ENCODE assay signal across 8 cellular contexts in genomic region chr7:151061241-151062110, GRCh38. TPM values are rescaled to one million over a fixed set of nuclear protein-coding genes. Genes with fewer than 3 reads are reported as not detected.
A peak's percentile ranks its signal among the peaks of the same experiment; 100 is the strongest.
DNase-seq lines count a peak whose midpoint lies in the region; ATAC-seq and TF ChIP-seq lines count a peak whose summit lies in the region.

No MANE protein-coding gene starts in this region.

- H3K4me3 Mint-ChIP-seq in activated naive CD8-positive, alpha-beta T cell treated with anti-CD3 and anti-CD28 coated beads, Interleukin-2, amount 50 U/mL, for 24 hours: peak overlapping the region; percentile 90

- H3K4me1 Mint-ChIP-seq in activated naive CD8-positive, alpha-beta T cell treated with anti-CD3 and anti-CD28 coated beads, Interleukin-2, amount 50 U/mL, for 24 hours: peaks cover 34% of the 10 kb centered on the region

- 51 to 62% methylated on average over 33 of the region's 33 CpGs for WGBS in heart right ventricle, 2 donors
- 52 to 60% methylated on average over 25 to 33 of the region's 33 CpGs for WGBS in upper lobe of left lung, 2 donors

- H3K27me3 ChIP-seq in heart right ventricle (no peaks in the 10 kb centered on the region), left lung (no peaks in the 10 kb centered on the region), upper lobe of left lung (no peaks in the 10 kb centered on the region)

- peaks cover 34 to 66% (median 55%) of the 10 kb centered on the region in 9 donors for H3K4me1 ChIP-seq in heart right ventricle
- peaks cover 33 to 54% of the 10 kb centered on the region in 2 donors for H3K4me1 ChIP-seq in left lung
- peaks cover 38 to 62% (median 53%) of the 10 kb centered on the region in 4 donors for H3K4me1 ChIP-seq in upper lobe of left lung

- no peaks in the 10 kb centered on the region for H3K27me3 Mint-ChIP-seq in activated naive CD8-positive, alpha-beta T cell treated with anti-CD3 and anti-CD28 coated beads, Interleukin-2, amount 50 U/mL, for 24 hours

- no peaks in the 10 kb centered on the region for H3K9me3 Mint-ChIP-seq in activated naive CD8-positive, alpha-beta T cell treated with anti-CD3 and anti-CD28 coated beads, Interleukin-2, amount 50 U/mL, for 24 hours

- no peak for ATAC-seq in heart right ventricle
- no peak for ATAC-seq in Right ventricle myocardium inferior
- no peak for ATAC-seq in activated naive CD8-positive, alpha-beta T cell treated with anti-CD3 and anti-CD28 coated beads, Interleukin-2, amount 50 U/mL, for 24 hours
- ATAC-seq in left lung: peak; percentile 35
- ATAC-seq in upper lobe of left lung (ENCODE audit: low FRiP score in 2 of 2): peak in 1 of 2 donors; percentile 47

- TF ChIP-seq EP300 in upper lobe of left lung (IDR thresholded peaks at IDR 0.05): no peak

- peak overlapping the region; percentile 35 for H3K27ac Mint-ChIP-seq in activated naive CD8-positive, alpha-beta T cell treated with anti-CD3 and anti-CD28 coated beads, Interleukin-2, amount 50 U/mL, for 24 hours

- H3K36me3 ChIP-seq in heart right ventricle (peaks cover 0 to 34% (median 13%) of the 10 kb centered on the region in 9 donors), left lung (peaks cover 0 to 39% of the 10 kb centered on the region in 2 donors), upper lobe of left lung (peaks cover 15 to 36% (median 28%) of the 10 kb centered on the region in 4 donors)

- TF ChIP-seq POLR2A in upper lobe of left lung (IDR thresholded peaks at IDR 0.05): no peak

- peaks cover 3% of the 10 kb centered on the region for H3K36me3 Mint-ChIP-seq in activated naive CD8-positive, alpha-beta T cell treated with anti-CD3 and anti-CD28 coated beads, Interleukin-2, amount 50 U/mL, for 24 hours (ENCODE audit: low read depth)

- intact Hi-C loops in heart right ventricle (cut with DNase I): loop anchor here in 1 of 10 donors (2.0 kb wide), 1 partner anchor 17 kb away; no protein-coding TSS in a partner anchor
- intact Hi-C loops in Right ventricle myocardium inferior (cut with DNase I): no loop called here
- intact Hi-C loops in left lung (cut with DNase I): no loop called here

- H3K9me3 ChIP-seq in heart right ventricle (no peaks in the 10 kb centered on the region), left lung (no peaks in the 10 kb centered on the region), upper lobe of left lung (no peaks in the 10 kb centered on the region)

- no peak for DNase-seq in heart right ventricle
- no peak for DNase-seq in Right ventricle myocardium inferior (ENCODE audit: missing footprints)
- no peak for DNase-seq in activated naive CD8-positive, alpha-beta T cell treated with anti-CD3 and anti-CD28 coated beads, Interleukin-2, amount 50 U/mL, for 24 hours
- peak; percentile 81 for DNase-seq in left lung
- peak; percentile 80 to 84 for DNase-seq in upper lobe of left lung
- DNase-seq in NCI-H2029 treated with DMSO at 0.1 percent for 48 hours (lab: John Stamatoyannopoulos, UW): no peak
- DNase-seq in NCI-H2171 (lab: John Stamatoyannopoulos, UW): no peak
- no peak for DNase-seq in dedifferentiated amniotic fluid mesenchymal stem cell (ENCODE audit: extremely low spot score)

- H3K27ac ChIP-seq in heart right ventricle (peak overlapping the region in 5 of 10 donors; percentile 59 to 98 (median 97)), left lung (peak overlapping the region in 1 of 2 donors; percentile 98), upper lobe of left lung (peak overlapping the region; percentile 47 to 99 (median 76))

- H3K4me3 ChIP-seq in heart right ventricle (peak overlapping the region in 7 of 10 donors; percentile 23 to 95 (median 91)), left lung (peak overlapping the region; percentile 86 to 93), upper lobe of left lung (peak overlapping the region in 2 of 4 donors; percentile 88 to 92)

- TF ChIP-seq CTCF in heart right ventricle (IDR thresholded peaks at IDR 0.05) (no peak), left lung (IDR thresholded peaks at IDR 0.05) (no peak), upper lobe of left lung (IDR thresholded peaks at IDR 0.05) (no peak)

RNA-seq across cellular contexts. Expression of gene SLC4A2, which starts 2.1 kb away (rescaled TPM):
- total RNA-seq in heart right ventricle (10 to 100 TPM; 36.0 to 80.5 (median 47.6) TPM), Right ventricle myocardium inferior (61.2 TPM), left lung (100 to 1,000 TPM; 191 to 205 TPM), upper lobe of left lung (100 to 1,000 TPM in 5 of 6 donors, 10 to 100 TPM in 1; 88.4 to 312 (median 188) TPM)
- 100 to 1,000 TPM; 101 to 109 TPM for polyA plus RNA-seq in heart right ventricle

RNA-seq across cellular contexts. Expression of gene CDK5, which starts 3.8 kb away (rescaled TPM):
- 10 to 100 TPM in 1 of 10 donors, 1 to 10 TPM in 9; 5.2 to 11.3 (median 7.8) TPM for total RNA-seq in heart right ventricle
- polyA plus RNA-seq in heart right ventricle: 1 to 10 TPM; 5.0 to 7.7 TPM
- total RNA-seq in Right ventricle myocardium inferior: 6.7 TPM
- total RNA-seq in left lung: 10 to 100 TPM; 15.6 to 17.1 TPM
- total RNA-seq in upper lobe of left lung: 10 to 100 TPM in 3 of 6 donors, 1 to 10 TPM in 3; 2.1 to 14.4 (median 10.1) TPM

RNA-seq across cellular contexts. Expression of gene ASIC3, which starts 13.1 kb away (rescaled TPM):
- total RNA-seq in heart right ventricle: 10 to 100 TPM in 1 of 10 donors, 1 to 10 TPM in 9; 3.2 to 12.5 (median 5.6) TPM
- polyA plus RNA-seq in heart right ventricle: 10 to 100 TPM in 1 of 2 donors, 1 to 10 TPM in 1; 3.7 to 38.8 TPM
- total RNA-seq in Right ventricle myocardium inferior: 5.5 TPM
- total RNA-seq in left lung: 1 to 10 TPM; 2.7 to 3.5 TPM
- total RNA-seq in upper lobe of left lung: 10 to 100 TPM in 2 of 6 donors, 1 to 10 TPM in 4; 2.1 to 37.7 (median 4.0) TPM

RNA-seq across cellular contexts. Expression of gene FASTK, which starts 19.1 kb away (rescaled TPM):
- total RNA-seq in heart right ventricle (100 to 1,000 TPM in 1 of 10 donors, 10 to 100 TPM in 9; 65.0 to 107 (median 75.6) TPM), Right ventricle myocardium inferior (79.2 TPM), left lung (10 to 100 TPM; 63.5 to 65.7 TPM), upper lobe of left lung (100 to 1,000 TPM in 1 of 6 donors, 10 to 100 TPM in 5; 54.3 to 136 (median 78.0) TPM)
- 100 to 1,000 TPM in 1 of 2 donors, 10 to 100 TPM in 1; 82.7 to 246 TPM for polyA plus RNA-seq in heart right ventricle

RNA-seq across cellular contexts. Expression of gene TMUB1, which starts 21.8 kb away (rescaled TPM):
- total RNA-seq in heart right ventricle: 10 to 100 TPM; 18.5 to 40.3 (median 23.4) TPM
- 10 to 100 TPM; 79.4 to 88.2 TPM for polyA plus RNA-seq in heart right ventricle
- total RNA-seq in Right ventricle myocardium inferior: 35.5 TPM
- 10 to 100 TPM; 39.6 to 49.1 TPM for total RNA-seq in left lung
- 10 to 100 TPM; 35.3 to 72.9 (median 51.6) TPM for total RNA-seq in upper lobe of left lung

Comparison
In these comparisons a context has a peak if more than half of its experiments do, and no peak if none do; other contexts are left out.
1. DNase-seq: peak in left lung (2 of 2) and upper lobe of left lung (2 of 2); none in heart right ventricle (0 of 2), Right ventricle myocardium inferior (single experiment), activated naive CD8-positive, alpha-beta T cell treated with anti-CD3 and anti-CD28 coated beads, Interleukin-2, amount 50 U/mL, for 24 hours (single experiment), NCI-H2029 treated with DMSO at 0.1 percent for 48 hours (single experiment), NCI-H2171 (single experiment) and dedifferentiated amniotic fluid mesenchymal stem cell (single experiment).